In the genomic region with DNA sequence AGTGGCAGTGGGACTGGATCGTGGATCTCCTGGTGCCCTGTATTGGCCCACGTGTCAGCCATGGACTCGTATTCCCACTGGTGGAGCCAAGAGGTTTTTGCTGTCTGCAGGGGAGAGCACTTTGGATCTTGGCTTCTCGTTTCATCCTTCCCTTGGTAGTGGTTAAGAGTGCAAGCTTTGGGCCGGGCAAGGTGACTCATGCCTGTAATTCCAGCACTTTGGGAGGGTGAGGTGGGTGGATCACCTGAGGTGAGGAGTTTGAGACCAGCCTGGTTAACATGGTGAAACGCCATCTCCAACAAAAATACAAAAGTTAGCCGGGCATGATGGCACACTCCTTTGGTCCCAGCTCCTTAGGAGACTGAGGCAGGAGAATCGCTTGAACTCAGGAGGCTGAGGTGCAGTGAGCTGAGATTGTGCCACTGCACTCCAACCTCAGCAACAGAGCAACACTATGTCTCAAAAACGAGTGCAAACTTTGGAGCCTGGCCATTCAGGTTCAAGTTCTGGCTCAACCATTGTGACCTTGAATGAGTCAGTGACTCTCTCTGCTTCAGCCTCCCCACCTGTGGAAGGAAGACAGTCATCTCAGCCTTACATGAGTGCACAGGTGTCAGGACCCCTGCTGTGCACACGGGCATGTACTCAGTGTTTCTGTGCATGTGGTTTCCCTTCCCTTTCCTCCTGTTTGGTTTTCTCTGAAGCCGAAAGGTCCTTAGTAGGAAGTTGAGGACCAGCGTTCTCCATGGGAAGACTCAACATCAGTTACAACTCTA, we compare ENCODE assay signal across 9 cellular contexts. TPM values are rescaled to one million over a fixed set of nuclear protein-coding genes. Genes with fewer than 3 reads are reported as not detected.
DNase-seq lines count a peak whose midpoint lies in the region; ATAC-seq and TF ChIP-seq lines count a peak whose summit lies in the region.
"Had no signal": no experiment of that assay in that cellular context is flagged by ENCODE, and none has a peak within 500 bp of the region (broad histone marks: within the 10 kb centered on the region; RNA-seq: fewer than 3 reads in every experiment).

No MANE protein-coding gene starts in this region.

- no peaks in the 10 kb centered on the region for H3K9me3 ChIP-seq in sigmoid colon
- H3K9me3 ChIP-seq in gastroesophageal sphincter, result no peaks in the 10 kb centered on the region
- H3K9me3 ChIP-seq: upper lobe of left lung had no signal

- TF ChIP-seq CTCF in sigmoid colon (IDR thresholded peaks at IDR 0.05), result no peak
- no peak for TF ChIP-seq CTCF in gastroesophageal sphincter (IDR thresholded peaks at IDR 0.05)

- H3K4me1 ChIP-seq in sigmoid colon, result no peaks in the 10 kb centered on the region
- H3K4me1 ChIP-seq in gastroesophageal sphincter, result no peaks in the 10 kb centered on the region

- WGBS in sigmoid colon, 2 donors, result 68 to 70% methylated on average over 12 of the region's 12 CpGs
- 61 to 72% methylated on average over 6 to 7 of the region's 12 CpGs for WGBS in gastroesophageal sphincter (ENCODE audit: low coverage in 1 of 2), 2 donors

- TF ChIP-seq POLR2A in sigmoid colon (IDR thresholded peaks at IDR 0.05), result no peak
- no peak for TF ChIP-seq POLR2A in gastroesophageal sphincter (IDR thresholded peaks at IDR 0.05)

- DNase-seq in NCI-H510A treated with DMSO at 0.1 percent for 48 hours (lab: John Stamatoyannopoulos, UW) (peak; percentile 4), NCI-H510A (lab: John Stamatoyannopoulos, UW) (no peak), sigmoid colon (peak; percentile 17), DMS 273 treated with DMSO at 0.1 percent for 48 hours (lab: John Stamatoyannopoulos, UW) (no peak), substantia nigra (lab: John Stamatoyannopoulos, UW) (no peak)
- DNase-seq: upper lobe of left lung had no signal

- ATAC-seq in HG02588 (IDR thresholded peaks at IDR 0.05; ENCODE audit: unreplicated experiment) (peak; percentile 69), HG03571 (IDR thresholded peaks at IDR 0.05; ENCODE audit: unreplicated experiment) (peak; percentile 48), gastroesophageal sphincter (no peak)

- TF ChIP-seq EP300 in sigmoid colon (IDR thresholded peaks at IDR 0.05) (no peak), gastroesophageal sphincter (IDR thresholded peaks at IDR 0.05) (no peak)

- intact Hi-C loops in sigmoid colon (cut with DNase I), result no loop called here

- H3K27me3 ChIP-seq in sigmoid colon (no peaks in the 10 kb centered on the region), gastroesophageal sphincter (peaks cover 30% of the 10 kb centered on the region)
- H3K27me3 ChIP-seq: upper lobe of left lung had no signal

- no peaks in the 10 kb centered on the region for H3K36me3 ChIP-seq in sigmoid colon
- no peaks in the 10 kb centered on the region for H3K36me3 ChIP-seq in gastroesophageal sphincter
- H3K36me3 ChIP-seq: upper lobe of left lung had no signal

- H3K4me3 ChIP-seq in sigmoid colon (no peak overlapping the region), gastroesophageal sphincter (no peak overlapping the region)
- H3K4me3 ChIP-seq: upper lobe of left lung had no signal

- H3K27ac ChIP-seq in sigmoid colon (no peak overlapping the region), gastroesophageal sphincter (no peak overlapping the region), substantia nigra (ENCODE audit: low read depth, low read length, poor library complexity, severe bottlenecking) (no peak overlapping the region)
- H3K27ac ChIP-seq: upper lobe of left lung had no signal

RNA-seq across cellular contexts. Expression of gene PLCG2, which starts 57.4 kb away (rescaled TPM):
- total RNA-seq in sigmoid colon (1 to 10 TPM; 2.4 to 8.0 (median 3.8) TPM), gastroesophageal sphincter (10 to 100 TPM in 1 of 4 donors, 1 to 10 TPM in 3; 6.2 to 11.4 (median 8.1) TPM)
- polyA plus RNA-seq in sigmoid colon, result 10 to 100 TPM in 1 of 3 donors, 1 to 10 TPM in 2; 1.6 to 24.8 (median 1.8) TPM

Comparison
In these comparisons a context has a peak if more than half of its experiments do, and no peak if none do; other contexts are left out.
1. DNase-seq: peak in NCI-H510A treated with DMSO at 0.1 percent for 48 hours (single experiment) and sigmoid colon (single experiment); none in NCI-H510A (single experiment), DMS 273 treated with DMSO at 0.1 percent for 48 hours (single experiment) and substantia nigra (0 of 49).